In the genomic region with DNA sequence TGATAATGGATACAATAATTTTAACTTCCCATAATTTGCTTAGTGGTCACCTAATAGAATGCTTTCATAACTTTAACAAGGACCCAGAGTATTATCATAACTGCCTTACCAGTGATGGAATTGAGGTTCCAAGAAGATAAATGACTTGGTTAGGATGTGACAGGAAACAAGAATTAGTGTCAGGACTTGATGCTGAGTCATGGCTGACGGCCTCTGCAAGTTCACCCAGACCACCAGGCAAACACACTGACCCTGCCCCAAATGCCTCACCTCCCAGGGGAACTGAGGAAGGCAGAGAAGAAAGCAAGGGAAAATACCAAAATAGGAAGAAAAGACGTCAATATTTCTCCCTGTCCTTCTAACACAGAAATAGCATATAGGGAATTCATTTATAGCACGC, we compare ENCODE assay signal across 2 cellular contexts.
TF ChIP-seq lines count a peak whose summit lies in the region.

No MANE protein-coding gene starts in this region.

TF ChIP-seq in IMR-90, 13 proteins besides CTCF, POLR2A, EP300 and RAD21 (continued from another document):
- no peak for TF ChIP-seq FOS (IDR thresholded peaks at IDR 0.05; ENCODE audit: low read depth, low read length)
- TF ChIP-seq BHLHE40 (IDR thresholded peaks at IDR 0.05; ENCODE audit: low read depth, low read length), result no peak
- TF ChIP-seq NFE2L2 (IDR thresholded peaks at IDR 0.05; ENCODE audit: low read depth, low read length), result peak; percentile 12; the same call in 1 of the 2 replicates
- no peak for TF ChIP-seq MAZ (IDR thresholded peaks at IDR 0.05; ENCODE audit: borderline replicate concordance, low read depth, low read length)
- TF ChIP-seq RFX5 (IDR thresholded peaks at IDR 0.05; ENCODE audit: low read depth, low read length), result no peak

TF ChIP-seq in K562, 482 proteins besides CTCF, POLR2A, EP300 and RAD21:
- TF ChIP-seq, protein P1, sequence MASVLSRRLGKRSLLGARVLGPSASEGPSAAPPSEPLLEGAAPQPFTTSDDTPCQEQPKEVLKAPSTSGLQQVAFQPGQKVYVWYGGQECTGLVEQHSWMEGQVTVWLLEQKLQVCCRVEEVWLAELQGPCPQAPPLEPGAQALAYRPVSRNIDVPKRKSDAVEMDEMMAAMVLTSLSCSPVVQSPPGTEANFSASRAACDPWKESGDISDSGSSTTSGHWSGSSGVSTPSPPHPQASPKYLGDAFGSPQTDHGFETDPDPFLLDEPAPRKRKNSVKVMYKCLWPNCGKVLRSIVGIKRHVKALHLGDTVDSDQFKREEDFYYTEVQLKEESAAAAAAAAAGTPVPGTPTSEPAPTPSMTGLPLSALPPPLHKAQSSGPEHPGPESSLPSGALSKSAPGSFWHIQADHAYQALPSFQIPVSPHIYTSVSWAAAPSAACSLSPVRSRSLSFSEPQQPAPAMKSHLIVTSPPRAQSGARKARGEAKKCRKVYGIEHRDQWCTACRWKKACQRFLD (CRISPR knock-in tag; IDR thresholded peaks at IDR 0.05), result no peak
- TF ChIP-seq MEIS2 (IDR thresholded peaks at IDR 0.05; ENCODE audit: partially characterized antibody) (peak; percentile 56), ZC3H4 (CRISPR knock-in tag; IDR thresholded peaks at IDR 0.05; ENCODE audit: borderline replicate concordance) (no peak), NFE2 (IDR thresholded peaks at IDR 0.05; ENCODE audit: low read depth) (peak; percentile 47; the same call in 1 of the 2 replicates), MXI1 (IDR thresholded peaks at IDR 0.05; ENCODE audit: low read depth, low read length) (no peak), MAFG (tag; conservative IDR thresholded peaks at IDR 0.05) (0 out of 2 replicates have a peak, but pooled peaks have one; percentile 23)
- TF ChIP-seq, protein P2, sequence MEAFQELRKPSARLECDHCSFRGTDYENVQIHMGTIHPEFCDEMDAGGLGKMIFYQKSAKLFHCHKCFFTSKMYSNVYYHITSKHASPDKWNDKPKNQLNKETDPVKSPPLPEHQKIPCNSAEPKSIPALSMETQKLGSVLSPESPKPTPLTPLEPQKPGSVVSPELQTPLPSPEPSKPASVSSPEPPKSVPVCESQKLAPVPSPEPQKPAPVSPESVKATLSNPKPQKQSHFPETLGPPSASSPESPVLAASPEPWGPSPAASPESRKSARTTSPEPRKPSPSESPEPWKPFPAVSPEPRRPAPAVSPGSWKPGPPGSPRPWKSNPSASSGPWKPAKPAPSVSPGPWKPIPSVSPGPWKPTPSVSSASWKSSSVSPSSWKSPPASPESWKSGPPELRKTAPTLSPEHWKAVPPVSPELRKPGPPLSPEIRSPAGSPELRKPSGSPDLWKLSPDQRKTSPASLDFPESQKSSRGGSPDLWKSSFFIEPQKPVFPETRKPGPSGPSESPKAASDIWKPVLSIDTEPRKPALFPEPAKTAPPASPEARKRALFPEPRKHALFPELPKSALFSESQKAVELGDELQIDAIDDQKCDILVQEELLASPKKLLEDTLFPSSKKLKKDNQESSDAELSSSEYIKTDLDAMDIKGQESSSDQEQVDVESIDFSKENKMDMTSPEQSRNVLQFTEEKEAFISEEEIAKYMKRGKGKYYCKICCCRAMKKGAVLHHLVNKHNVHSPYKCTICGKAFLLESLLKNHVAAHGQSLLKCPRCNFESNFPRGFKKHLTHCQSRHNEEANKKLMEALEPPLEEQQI (IDR thresholded peaks at IDR 0.05), result no peak
- TF ChIP-seq, protein P3, sequence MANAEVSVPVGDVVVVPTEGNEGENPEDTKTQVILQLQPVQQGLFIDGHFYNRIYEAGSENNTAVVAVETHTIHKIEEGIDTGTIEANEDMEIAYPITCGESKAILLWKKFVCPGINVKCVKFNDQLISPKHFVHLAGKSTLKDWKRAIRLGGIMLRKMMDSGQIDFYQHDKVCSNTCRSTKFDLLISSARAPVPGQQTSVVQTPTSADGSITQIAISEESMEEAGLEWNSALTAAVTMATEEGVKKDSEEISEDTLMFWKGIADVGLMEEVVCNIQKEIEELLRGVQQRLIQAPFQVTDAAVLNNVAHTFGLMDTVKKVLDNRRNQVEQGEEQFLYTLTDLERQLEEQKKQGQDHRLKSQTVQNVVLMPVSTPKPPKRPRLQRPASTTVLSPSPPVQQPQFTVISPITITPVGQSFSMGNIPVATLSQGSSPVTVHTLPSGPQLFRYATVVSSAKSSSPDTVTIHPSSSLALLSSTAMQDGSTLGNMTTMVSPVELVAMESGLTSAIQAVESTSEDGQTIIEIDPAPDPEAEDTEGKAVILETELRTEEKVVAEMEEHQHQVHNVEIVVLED (CRISPR knock-in tag; IDR thresholded peaks at IDR 0.05), result no peak
- TF ChIP-seq, protein P4, sequence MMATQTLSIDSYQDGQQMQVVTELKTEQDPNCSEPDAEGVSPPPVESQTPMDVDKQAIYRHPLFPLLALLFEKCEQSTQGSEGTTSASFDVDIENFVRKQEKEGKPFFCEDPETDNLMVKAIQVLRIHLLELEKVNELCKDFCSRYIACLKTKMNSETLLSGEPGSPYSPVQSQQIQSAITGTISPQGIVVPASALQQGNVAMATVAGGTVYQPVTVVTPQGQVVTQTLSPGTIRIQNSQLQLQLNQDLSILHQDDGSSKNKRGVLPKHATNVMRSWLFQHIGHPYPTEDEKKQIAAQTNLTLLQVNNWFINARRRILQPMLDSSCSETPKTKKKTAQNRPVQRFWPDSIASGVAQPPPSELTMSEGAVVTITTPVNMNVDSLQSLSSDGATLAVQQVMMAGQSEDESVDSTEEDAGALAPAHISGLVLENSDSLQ (IDR thresholded peaks at IDR 0.05), result peak; percentile 28; the same call in 1 of the 2 replicates
